ENCODE assay signal across 8 cellular contexts in genomic region chr11:65891180-65892136, GRCh38. TPM values are rescaled to one million over a fixed set of nuclear protein-coding genes. Genes with fewer than 3 reads are reported as not detected.
DNase-seq lines count a peak whose midpoint lies in the region; ATAC-seq and TF ChIP-seq lines count a peak whose summit lies in the region.

No MANE protein-coding gene starts in this region.

- intact Hi-C loops in uterus (cut with DNase I; ENCODE audit: low total_unique reads) = no loop called here

- no peaks in the 10 kb centered on the region for H3K27me3 Mint-ChIP-seq in T-helper 17 cell

- H3K36me3 ChIP-seq in H7 (replicated peaks; ENCODE audit: control insufficient read depth, insufficient read depth, low read length) (peaks cover 7% of the 10 kb centered on the region), muscle layer of duodenum (ENCODE audit: control insufficient read depth in 1 of 2, insufficient read depth in 2 of 2, low read length in 2 of 2) (no peaks in the 10 kb centered on the region), uterus (no peaks in the 10 kb centered on the region)

- peak overlapping the region; percentile 72 for H3K27ac ChIP-seq in muscle layer of duodenum (ENCODE audit: low read length)
- peak overlapping the region; percentile 96 to 97 for H3K27ac ChIP-seq in uterus

- peak overlapping the region; percentile 98 for H3K27ac Mint-ChIP-seq in T-helper 17 cell

- H3K9me3 ChIP-seq in T-helper 17 cell (ENCODE audit: control insufficient read depth, low read length, poor library complexity, severe bottlenecking) = no peaks in the 10 kb centered on the region
- no peaks in the 10 kb centered on the region for H3K9me3 ChIP-seq in muscle layer of duodenum (ENCODE audit: control insufficient read depth in 1 of 2, low read length in 2 of 2)
- H3K9me3 ChIP-seq in uterus = no peaks in the 10 kb centered on the region

- peak overlapping the region; percentile 95 for H3K4me3 Mint-ChIP-seq in T-helper 17 cell

- ATAC-seq in T-helper 17 cell (no peak), HG03520 (IDR thresholded peaks at IDR 0.05; ENCODE audit: unreplicated experiment) (no peak)

- DNase-seq in AG20443 (ENCODE audit: low spot score) = peak; percentile 25
- DNase-seq in H7 = peak; percentile 91
- DNase-seq in T-helper 17 cell = no peak
- peak; percentile 60 for DNase-seq in ecto neural progenitor cell (ENCODE audit: low spot score)
- peak in 1 of 2 donors; percentile 59 for DNase-seq in uterus
- no peak for DNase-seq in kidney tubule cell (ENCODE audit: low spot score)

- H3K36me3 Mint-ChIP-seq in T-helper 17 cell (ENCODE audit: low read depth) = no peaks in the 10 kb centered on the region

- H3K4me3 ChIP-seq in H7 (ENCODE audit: insufficient read depth, low read depth, low read length) (peak overlapping the region; percentile 95), muscle layer of duodenum (ENCODE audit: low read depth in 1 of 2, low read length in 2 of 2) (peak overlapping the region; percentile 59 to 82), uterus (peak overlapping the region; percentile 80 to 81)

- H3K27me3 ChIP-seq in H7 (ENCODE audit: control insufficient read depth, insufficient read depth, low read length) = peaks cover 17% of the 10 kb centered on the region
- H3K27me3 ChIP-seq in muscle layer of duodenum (ENCODE audit: low read depth, low read length) = no peaks in the 10 kb centered on the region
- H3K27me3 ChIP-seq in uterus = no peaks in the 10 kb centered on the region

- TF ChIP-seq POLR2A in uterus (IDR thresholded peaks at IDR 0.05) = no peak

- TF ChIP-seq CTCF in uterus (IDR thresholded peaks at IDR 0.05) = peak in 2 of 4 experiments; percentile 17 to 48

- H3K4me1 ChIP-seq in muscle layer of duodenum (ENCODE audit: control insufficient read depth in 1 of 2, insufficient read depth in 2 of 2, low read length in 2 of 2) (peaks cover 17 to 54% of the 10 kb centered on the region in 2 donors), uterus (peaks cover 4 to 21% of the 10 kb centered on the region in 2 donors)

- H3K4me1 Mint-ChIP-seq in T-helper 17 cell = peaks cover 51% of the 10 kb centered on the region

RNA-seq across cellular contexts. Expression of gene CCDC85B, which starts 1.0 kb away (rescaled TPM):
- 39.2 and 42.4 TPM in 2 replicates for total RNA-seq in H7 (2014; rRNA removed; shearing (Covaris generic))
- total RNA-seq in T-helper 17 cell (10 to 100 TPM; 27.4 to 28.0 TPM), uterus (100 to 1,000 TPM in 1 of 4 donors, 10 to 100 TPM in 3; 22.3 to 141 (median 54.5) TPM)

RNA-seq across cellular contexts. Expression of gene FIBP, which starts 3.2 kb away (rescaled TPM):
- total RNA-seq in H7 (2014; rRNA removed; shearing (Covaris generic)) = 113 and 139 TPM in 2 replicates
- total RNA-seq in T-helper 17 cell = 10 to 100 TPM; 27.7 to 30.4 TPM
- 100 to 1,000 TPM in 1 of 4 donors, 10 to 100 TPM in 3; 39.7 to 239 (median 52.2) TPM for total RNA-seq in uterus

RNA-seq across cellular contexts. Expression of gene FOSL1, which starts 8.7 kb away (rescaled TPM):
- total RNA-seq in H7 (2014; rRNA removed; shearing (Covaris generic)) = 0.48 and 1.0 TPM in 2 replicates
- 1 to 10 TPM; 3.7 to 8.5 TPM for total RNA-seq in T-helper 17 cell
- total RNA-seq in uterus = 1 to 10 TPM in 2 of 4 donors, not detected in 2; 2.9 to 3.9 TPM

RNA-seq across cellular contexts. Expression of gene CTSW, which starts 11.8 kb away (rescaled TPM):
- total RNA-seq in H7 (2014; rRNA removed; shearing (Covaris generic)) = not detected in 2 replicates
- total RNA-seq in T-helper 17 cell (10 to 100 TPM; 19.7 to 52.7 TPM), uterus (1 to 10 TPM in 1 of 4 donors, under 1 TPM in 1, not detected in 2; 0.62 to 3.6 TPM)

RNA-seq across cellular contexts. Expression of gene EFEMP2, which starts 18.9 kb away (rescaled TPM):
- 8.5 and 13.2 TPM in 2 replicates for total RNA-seq in H7 (2014; rRNA removed; shearing (Covaris generic))
- total RNA-seq in T-helper 17 cell = 1 to 10 TPM; 5.1 to 8.0 TPM
- 100 to 1,000 TPM in 1 of 4 donors, 10 to 100 TPM in 3; 56.1 to 165 (median 87.3) TPM for total RNA-seq in uterus

Comparison
In these comparisons a context has a peak if more than half of its experiments do, and no peak if none do; other contexts are left out.
1. DNase-seq: peak in AG20443 (single experiment), H7 (single experiment) and ecto neural progenitor cell (single experiment); none in T-helper 17 cell (0 of 3) and kidney tubule cell (single experiment).
2. Peak in every context shown above with its lines, with median percentiles within 50 percentile points of each other: H3K4me3 ChIP-seq.